25 cellular contexts compared by ENCODE assay signal in genomic region chr1:101532392-101532791, GRCh38.
"Had no signal": no experiment of that assay in that cellular context is flagged by ENCODE, and none has a peak within 500 bp of the region (broad histone marks: within the 10 kb centered on the region; RNA-seq: fewer than 3 reads in every experiment).

No MANE protein-coding gene starts in this region.

- H3K36me3 Mint-ChIP-seq: immature natural killer cell; naive thymus-derived CD4-positive, alpha-beta T cell had no signal

- H3K27ac Mint-ChIP-seq: dendritic cell treated with granulocyte-macrophage colony-stimulating factor and Interleukin-4, amounts not matched to agents 40 ng/mL and 50 ng/mL, for 4 days; effector memory CD8-positive, alpha-beta T cell; endodermal cell; immature natural killer cell; naive thymus-derived CD4-positive, alpha-beta T cell had no signal

- H3K36me3 ChIP-seq: colonic mucosa, gastroesophageal sphincter, heart left ventricle, lower lobe of right lung had no signal

- H3K27ac ChIP-seq: colonic mucosa, epithelial cell of prostate, foreskin keratinocyte, gastroesophageal sphincter, heart left ventricle, hepatocyte, lower lobe of right lung had no signal

- H3K4me3 ChIP-seq: colonic mucosa, gastroesophageal sphincter, heart left ventricle, hepatocyte, lower lobe of right lung had no signal

- ATAC-seq: effector memory CD8-positive, alpha-beta T cell; esophagus mucosa; foreskin keratinocyte; gastroesophageal sphincter; heart left ventricle; left colon; left lobe of liver; left ventricle myocardium superior; lower lobe of right lung; naive thymus-derived CD4-positive, alpha-beta T cell had no signal

- H3K4me3 Mint-ChIP-seq: dendritic cell treated with granulocyte-macrophage colony-stimulating factor and Interleukin-4, amounts not matched to agents 40 ng/mL and 50 ng/mL, for 4 days; effector memory CD8-positive, alpha-beta T cell; endodermal cell; immature natural killer cell; naive thymus-derived CD4-positive, alpha-beta T cell had no signal

- H3K27me3 Mint-ChIP-seq: dendritic cell treated with granulocyte-macrophage colony-stimulating factor and Interleukin-4, amounts not matched to agents 40 ng/mL and 50 ng/mL, for 4 days had no signal

- DNase-seq: colonic mucosa; cortex of kidney; effector CD8-positive, alpha-beta T cell; effector memory CD8-positive, alpha-beta T cell; endodermal cell; erythroblast; foreskin keratinocyte; heart left ventricle; hypothalamus; immature natural killer cell; islet precursor cell; kidney; kidney glomerular epithelial cell; left colon; left ventricle myocardium superior; lower lobe of right lung; mesenchymal stem cell; midbrain; naive thymus-derived CD4-positive, alpha-beta T cell had no signal

- H3K9me3 ChIP-seq: colonic mucosa, gastroesophageal sphincter, heart left ventricle, lower lobe of right lung had no signal

- H3K27me3 ChIP-seq: colonic mucosa, foreskin keratinocyte, heart left ventricle, hepatocyte had no signal

- H3K4me2 ChIP-seq: hepatocyte had no signal

- H3K4me1 ChIP-seq: colonic mucosa, foreskin keratinocyte, gastroesophageal sphincter, heart left ventricle, lower lobe of right lung had no signal

- H3K4me1 Mint-ChIP-seq: endodermal cell; immature natural killer cell; naive thymus-derived CD4-positive, alpha-beta T cell had no signal

- H3K9me3 Mint-ChIP-seq: dendritic cell treated with granulocyte-macrophage colony-stimulating factor and Interleukin-4, amounts not matched to agents 40 ng/mL and 50 ng/mL, for 4 days; effector memory CD8-positive, alpha-beta T cell; endodermal cell; immature natural killer cell had no signal
